34 cellular contexts compared by ENCODE assay signal in the genomic region with DNA sequence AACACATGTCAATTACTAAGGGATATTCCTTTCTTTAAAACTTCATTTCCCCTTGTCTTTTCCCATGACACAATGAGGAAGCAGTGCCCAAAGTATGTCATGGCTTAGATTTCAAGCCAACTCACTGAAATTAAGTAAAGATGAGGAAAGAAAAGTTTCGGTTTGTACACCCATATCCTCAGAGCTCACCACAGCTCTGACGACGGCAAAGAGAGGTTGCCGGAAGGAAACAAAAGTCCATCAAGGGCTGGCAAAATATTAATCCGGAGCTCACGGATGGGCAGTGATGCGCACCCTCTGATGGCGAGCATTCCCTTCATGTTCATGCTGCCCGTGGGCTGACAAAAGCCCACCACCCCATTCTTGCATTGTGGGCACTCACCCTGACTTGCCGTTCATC.
"Had no signal": no experiment of that assay in that cellular context is flagged by ENCODE, and none has a peak within 500 bp of the region (broad histone marks: within the 10 kb centered on the region; RNA-seq: fewer than 3 reads in every experiment).

No MANE protein-coding gene starts in this region.

- DNase-seq: activated B cell treated with CpG ODN at 0.5 μM for 24 hours; activated CD4-positive, alpha-beta memory T cell treated with anti-CD3 and anti-CD28 coated beads, Interleukin-2, amount 10 ng/mL, durations not matched to agents 7 days and 5 days; activated CD4-positive, alpha-beta T cell treated with anti-CD3 and anti-CD28 coated beads for 4 hours; activated CD4-positive, alpha-beta T cell treated with anti-CD3 and anti-CD28 coated beads, Interleukin-2, amount 50 U/mL, for 1 hour; activated CD4-positive, CD25-positive, alpha-beta regulatory T cell treated with anti-CD3 and anti-CD28 coated beads, Interleukin-2, amount 50 U/mL, for 72 hours; activated CD8-positive, alpha-beta memory T cell treated with anti-CD3 and anti-CD28 coated beads for 24 hours; activated CD8-positive, alpha-beta memory T cell treated with anti-CD3 and anti-CD28 coated beads, Interleukin-2, amount 10 ng/mL, durations not matched to agents 7 days and 5 days; activated CD8-positive, alpha-beta memory T cell treated with anti-CD3 and anti-CD28 coated beads, Interleukin-2, amount 50 U/mL, for 48 hours; activated effector memory CD4-positive, alpha-beta T cell treated with Interleukin-2 at 50 U/mL for 16 hours; activated naive CD4-positive, alpha-beta T cell treated with anti-CD3 and anti-CD28 coated beads, Interleukin-2, amount 10 ng/mL, durations not matched to agents 7 days and 5 days; activated T-cell treated with anti-CD3 and anti-CD28 coated beads, Interleukin-2, amount 50 U/mL, for 48 hours; amniotic stem cell; aorta; brain microvascular endothelial cell; Karpas-422; KBM-7; NCI-H1048; NCI-H1105 treated with DMSO at 0.1 percent for 48 hours; NCI-H1436; NCI-H1694 treated with DMSO at 0.1 percent for 48 hours; NCI-H2029; NCI-H345; NCI-H524 treated with DMSO at 0.1 percent for 48 hours; PC-3; Peyer's patch; SIG-M5; SW 1271; T-helper 1 cell; T-helper 2 cell; T-helper 9 cell had no signal

- H3K9me3 ChIP-seq: Peyer's patch had no signal

- ATAC-seq: activated CD8-positive, alpha-beta memory T cell treated with anti-CD3 and anti-CD28 coated beads, Interleukin-2, amount 10 ng/mL, durations not matched to agents 7 days and 5 days; PC-3; Right ventricle myocardium inferior; SK-N-SH treated with all-trans-retinoic acid at 6 μM for 48 hours had no signal

- H3K4me3 ChIP-seq: Peyer's patch had no signal

- H3K36me3 ChIP-seq: brain microvascular endothelial cell, Peyer's patch had no signal

- H3K27me3 ChIP-seq: Peyer's patch had no signal

- H3K27ac ChIP-seq: brain microvascular endothelial cell, RWPE1, VCaP had no signal
